24 cellular contexts compared by ENCODE assay signal in genomic region chr19:39240421-39240820, GRCh38. TPM values are rescaled to one million over a fixed set of nuclear protein-coding genes. Genes with fewer than 3 reads are reported as not detected.
"Had no signal": no experiment of that assay in that cellular context is flagged by ENCODE, and none has a peak within 500 bp of the region (broad histone marks: within the 10 kb centered on the region; RNA-seq: fewer than 3 reads in every experiment).

No MANE protein-coding gene starts in this region.

- H3K9ac ChIP-seq: SK-N-SH had no signal

- H3K4me3 ChIP-seq: MG63 had no signal

- FAIRE-seq: RCC 7860 had no signal

- H3K4me2 ChIP-seq: SK-N-SH had no signal

- H3K9me3 ChIP-seq: MG63, SK-N-SH had no signal

- H3K36me3 ChIP-seq: MG63 had no signal

- ATAC-seq: T-cell had no signal

- DNase-seq: KBM-7, MG63, NCI-H1092 treated with DMSO at 0.1 percent for 48 hours, NCI-H1436, NCI-H187, NCI-H2029, NCI-H2081 treated with DMSO at 0.1 percent for 48 hours, NCI-H2171, NCI-H226, NCI-H446, NCI-H510A, NCI-H524 treated with DMSO at 0.1 percent for 48 hours, NCI-H69, NCI-H774, RPMI8226, SHP77, SK-N-SH, SW 1271, T-cell had no signal

RNA-seq across cellular contexts. Expression of gene IFNL3, which starts 4.4 kb away (rescaled TPM):
- total RNA-seq: HT-29, LHCN-M2, SK-MEL-5, T-cell had no signal
- polyA plus RNA-seq: IgD-negative memory B cell, SK-N-SH had no signal

RNA-seq across cellular contexts. Expression of gene IFNL4, which starts 8.2 kb away (rescaled TPM):
- total RNA-seq: HT-29, LHCN-M2, SK-MEL-5, T-cell had no signal
- polyA plus RNA-seq: IgD-negative memory B cell, SK-N-SH had no signal

RNA-seq across cellular contexts. Expression of gene IFNL2, which starts 27.8 kb away (rescaled TPM):
- total RNA-seq: HT-29, LHCN-M2, SK-MEL-5, T-cell had no signal
- polyA plus RNA-seq: IgD-negative memory B cell, SK-N-SH had no signal

RNA-seq across cellular contexts. Expression of gene SYCN, which starts 36.4 kb away (rescaled TPM):
- total RNA-seq: HT-29, LHCN-M2, SK-MEL-5 had no signal
- polyA plus RNA-seq: IgD-negative memory B cell, SK-N-SH had no signal

RNA-seq across cellular contexts. Expression of gene NCCRP1, which starts 43.7 kb away (rescaled TPM):
- total RNA-seq: HT-29, LHCN-M2 had no signal
- polyA plus RNA-seq: IgD-negative memory B cell, SK-N-SH had no signal
